Comparison of ENCODE assay signal across 15 cellular contexts in genomic region chr14:68349900-68350323, GRCh38.
DNase-seq lines count a peak whose midpoint lies in the region; ATAC-seq and TF ChIP-seq lines count a peak whose summit lies in the region.
"Had no signal": no experiment of that assay in that cellular context is flagged by ENCODE, and none has a peak within 500 bp of the region (broad histone marks: within the 10 kb centered on the region; RNA-seq: fewer than 3 reads in every experiment).

No MANE protein-coding gene starts in this region.

- no peaks in the 10 kb centered on the region for H3K9me2 ChIP-seq in PC-3 (replicated peaks; ENCODE audit: low read length)

- no peaks in the 10 kb centered on the region for H3K27me3 ChIP-seq in PC-3 (ENCODE audit: low read length)
- H3K27me3 ChIP-seq: left lung had no signal

- no peaks in the 10 kb centered on the region for H3K9me3 ChIP-seq in PC-3 (ENCODE audit: low read length)
- H3K9me3 ChIP-seq: left lung had no signal

- intact Hi-C loops in PC-3 (cut with micrococcal nuclease) = no loop called here

- no peak for TF ChIP-seq CTCF in PC-3 (conservative IDR thresholded peaks at IDR 0.05; ENCODE audit: low read depth, low read length)
- TF ChIP-seq CTCF in fibroblast of pulmonary artery (IDR thresholded peaks at IDR 0.05; ENCODE audit: low read length, missing control alignments) = no peak

- CTCF ChIA-PET in PC-3 (lab: Charles Lee) = no interaction called here

- H3K4me1 ChIP-seq in PC-3 (ENCODE audit: insufficient read depth, low read length) = no peaks in the 10 kb centered on the region
- H3K4me1 ChIP-seq: left lung had no signal

- H3F3A ChIP-seq in PC-3 (ENCODE audit: low read length, unreplicated experiment) = no peaks in the 10 kb centered on the region

- no peaks in the 10 kb centered on the region for H3K36me3 ChIP-seq in PC-3 (ENCODE audit: low read depth, low read length)
- H3K36me3 ChIP-seq: left lung had no signal

- H2AFZ ChIP-seq in PC-3 (ENCODE audit: low read length) = no peak overlapping the region

- ATAC-seq in PC-3 (peak; percentile 26; the same call in 1 of the 2 replicates), HG03097 (IDR thresholded peaks at IDR 0.05; ENCODE audit: low FRiP score, unreplicated experiment) (no peak)
- ATAC-seq: left lung, natural killer cell had no signal

- H4K20me1 ChIP-seq in PC-3 (ENCODE audit: low read length) = no peaks in the 10 kb centered on the region

- no peak overlapping the region for H3K27ac ChIP-seq in PC-3 (ENCODE audit: low read length)
- H3K27ac ChIP-seq: left lung had no signal

- no peaks in the 10 kb centered on the region for H3K79me2 ChIP-seq in PC-3 (ENCODE audit: low read length)

- no TSS peak for BruUV-seq in PC-3 (replicated peaks; lab: Mats Ljungman, UMichigan)

- H3K4me3 ChIP-seq in PC-3 (ENCODE audit: low read length) (no peak overlapping the region), fibroblast of pulmonary artery (replicated peaks; ENCODE audit: low read depth, low read length) (no peak overlapping the region)
- H3K4me3 ChIP-seq: left lung had no signal

- peak; percentile 8 for DNase-seq in NCI-H1417 treated with DMSO at 0.1 percent for 48 hours (lab: John Stamatoyannopoulos, UW)
- no peak for DNase-seq in PC-3
- peak; percentile 36 for DNase-seq in fibroblast of pulmonary artery (ENCODE audit: low read depth)
- peak; percentile 34 for DNase-seq in stromal cell of bone marrow (ENCODE audit: low read depth)
- no peak for DNase-seq in islet precursor cell
- DNase-seq in activated CD4-positive, CD25-positive, alpha-beta regulatory T cell (lab: John Stamatoyannopoulos, UW) = no peak
- DNase-seq: activated CD4-positive, alpha-beta T cell treated with anti-CD3 and anti-CD28 coated beads, Interleukin-2, amount 10 ng/mL, durations not matched to agents 24 days and 14 days; anterior cingulate cortex; effector memory CD4-positive, alpha-beta T cell; head of caudate nucleus; HFFc6; left lung; natural killer cell; SW 1271 had no signal

- no peak overlapping the region for H3K4me2 ChIP-seq in PC-3 (ENCODE audit: low read length)

- no peak overlapping the region for H3K9ac ChIP-seq in PC-3 (ENCODE audit: low read length)

- POLR2A ChIA-PET in PC-3 (lab: Charles Lee; ENCODE audit: unreplicated experiment) = no interaction called here

Comparison
In these comparisons a context has a peak if more than half of its experiments do, and no peak if none do; other contexts are left out.
1. DNase-seq: peak in NCI-H1417 treated with DMSO at 0.1 percent for 48 hours (single experiment), fibroblast of pulmonary artery (single experiment) and stromal cell of bone marrow (single experiment); none in PC-3 (single experiment), islet precursor cell (single experiment) and activated CD4-positive, CD25-positive, alpha-beta regulatory T cell (0 of 4).